Comparison of ENCODE assay signal across 20 cellular contexts in the genomic region with DNA sequence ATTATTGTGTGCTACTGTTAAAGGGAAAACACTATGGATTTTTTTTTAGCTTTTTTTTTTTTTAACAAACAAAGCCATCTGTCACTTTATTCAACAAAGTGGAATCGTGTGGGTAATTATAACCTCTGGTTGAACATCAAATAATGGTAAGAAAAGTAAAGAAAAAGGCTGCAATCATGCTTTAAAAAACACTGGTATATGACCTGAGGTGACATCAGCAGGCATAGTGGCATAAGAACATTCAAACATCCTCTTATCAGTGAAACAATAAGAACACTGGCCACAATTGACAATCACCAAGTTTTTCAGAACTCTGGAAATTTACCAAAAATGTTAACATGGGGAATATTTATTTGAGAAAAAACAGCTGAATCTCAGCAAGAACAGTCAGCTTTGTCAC.
"Had no signal": no experiment of that assay in that cellular context is flagged by ENCODE, and none has a peak within 500 bp of the region (broad histone marks: within the 10 kb centered on the region; RNA-seq: fewer than 3 reads in every experiment).

No MANE protein-coding gene starts in this region.

- DNase-seq: activated CD4-positive, alpha-beta T cell treated with anti-CD3 and anti-CD28 coated beads for 48 hours; activated CD8-positive, alpha-beta memory T cell treated with anti-CD3 and anti-CD28 coated beads, Interleukin-2, amount 50 U/mL, for 4 hours; activated CD8-positive, alpha-beta T cell treated with anti-CD3 and anti-CD28 coated beads, Interleukin-2, amount 10 ng/mL, durations not matched to agents 7 days and 5 days; activated naive CD4-positive, alpha-beta T cell; activated naive CD8-positive, alpha-beta T cell treated with anti-CD3 and anti-CD28 coated beads, Interleukin-2, amount 10 ng/mL, durations not matched to agents 7 days and 5 days; activated T-cell treated with anti-CD3 and anti-CD28 coated beads, Interleukin-2, amount 50 U/mL, for 72 hours; effector CD8-positive, alpha-beta T cell; esophagus squamous epithelium; kidney glomerular epithelial cell; mesenchymal stem cell; naive thymus-derived CD8-positive, alpha-beta T cell; posterior cingulate gyrus; stimulated activated CD4-positive, alpha-beta T cell treated with anti-CD3 and anti-CD28 coated beads, Interleukin-2, amount 100 ng/mL, for 48 hours; stimulated activated naive B cell treated with anti-CD40 and anti-IgM and Interleukin-4, amounts not matched to agents 10 μg/mL and 1 μg/mL and 100 μg/mL, for 72 hours; thyroid gland had no signal

- H3K36me3 ChIP-seq: esophagus squamous epithelium, neutrophil, right atrium auricular region, thyroid gland had no signal

- H3K4me1 Mint-ChIP-seq: activated naive CD8-positive, alpha-beta T cell treated with anti-CD3 and anti-CD28 coated beads, Interleukin-2, amount 10 ng/mL, durations not matched to agents 7 days and 5 days; central memory CD8-positive, alpha-beta T cell; naive thymus-derived CD8-positive, alpha-beta T cell; stimulated activated naive B cell treated with anti-CD40 and anti-IgM and Interleukin-4, amounts not matched to agents 10 μg/mL and 1 μg/mL and 100 μg/mL, for 72 hours; WTC11 had no signal

- H3K4me3 ChIP-seq: esophagus squamous epithelium, right atrium auricular region, thyroid gland had no signal

- H3K27me3 ChIP-seq: esophagus squamous epithelium, neutrophil, right atrium auricular region, thyroid gland had no signal

- H3K27ac Mint-ChIP-seq: activated CD8-positive, alpha-beta T cell treated with anti-CD3 and anti-CD28 coated beads, Interleukin-2, amount 10 ng/mL, durations not matched to agents 7 days and 5 days; activated naive CD8-positive, alpha-beta T cell treated with anti-CD3 and anti-CD28 coated beads, Interleukin-2, amount 10 ng/mL, durations not matched to agents 7 days and 5 days; activated T-cell treated with anti-CD3 and anti-CD28 coated beads, Interleukin-2, amount 50 U/mL, for 72 hours; naive thymus-derived CD8-positive, alpha-beta T cell; stimulated activated naive B cell treated with anti-CD40 and anti-IgM and Interleukin-4, amounts not matched to agents 10 μg/mL and 1 μg/mL and 100 μg/mL, for 72 hours; WTC11 had no signal

- H3K27ac ChIP-seq: esophagus squamous epithelium, neutrophil, right atrium auricular region, thyroid gland had no signal

- H3K4me3 Mint-ChIP-seq: activated CD8-positive, alpha-beta T cell treated with anti-CD3 and anti-CD28 coated beads, Interleukin-2, amount 10 ng/mL, durations not matched to agents 7 days and 5 days; activated naive CD8-positive, alpha-beta T cell treated with anti-CD3 and anti-CD28 coated beads, Interleukin-2, amount 10 ng/mL, durations not matched to agents 7 days and 5 days; activated T-cell treated with anti-CD3 and anti-CD28 coated beads, Interleukin-2, amount 50 U/mL, for 72 hours; brain; central memory CD8-positive, alpha-beta T cell; naive thymus-derived CD8-positive, alpha-beta T cell; stimulated activated naive B cell treated with anti-CD40 and anti-IgM and Interleukin-4, amounts not matched to agents 10 μg/mL and 1 μg/mL and 100 μg/mL, for 72 hours; WTC11 had no signal

- H3K36me3 Mint-ChIP-seq: activated naive CD8-positive, alpha-beta T cell treated with anti-CD3 and anti-CD28 coated beads, Interleukin-2, amount 10 ng/mL, durations not matched to agents 7 days and 5 days; brain; naive thymus-derived CD8-positive, alpha-beta T cell; stimulated activated naive B cell treated with anti-CD40 and anti-IgM and Interleukin-4, amounts not matched to agents 10 μg/mL and 1 μg/mL and 100 μg/mL, for 72 hours had no signal

- H3K27me3 Mint-ChIP-seq: activated naive CD8-positive, alpha-beta T cell treated with anti-CD3 and anti-CD28 coated beads, Interleukin-2, amount 10 ng/mL, durations not matched to agents 7 days and 5 days; brain; central memory CD8-positive, alpha-beta T cell; naive thymus-derived CD8-positive, alpha-beta T cell; stimulated activated naive B cell treated with anti-CD40 and anti-IgM and Interleukin-4, amounts not matched to agents 10 μg/mL and 1 μg/mL and 100 μg/mL, for 72 hours had no signal

- ATAC-seq: activated CD8-positive, alpha-beta T cell treated with anti-CD3 and anti-CD28 coated beads, Interleukin-2, amount 10 ng/mL, durations not matched to agents 7 days and 5 days; activated T-cell treated with anti-CD3 and anti-CD28 coated beads, Interleukin-2, amount 50 U/mL, for 72 hours; naive thymus-derived CD8-positive, alpha-beta T cell; stimulated activated naive B cell treated with anti-CD40 and anti-IgM and Interleukin-4, amounts not matched to agents 10 μg/mL and 1 μg/mL and 100 μg/mL, for 72 hours; WTC11 had no signal
